ENCODE assay signal across 20 cellular contexts in the genomic region with DNA sequence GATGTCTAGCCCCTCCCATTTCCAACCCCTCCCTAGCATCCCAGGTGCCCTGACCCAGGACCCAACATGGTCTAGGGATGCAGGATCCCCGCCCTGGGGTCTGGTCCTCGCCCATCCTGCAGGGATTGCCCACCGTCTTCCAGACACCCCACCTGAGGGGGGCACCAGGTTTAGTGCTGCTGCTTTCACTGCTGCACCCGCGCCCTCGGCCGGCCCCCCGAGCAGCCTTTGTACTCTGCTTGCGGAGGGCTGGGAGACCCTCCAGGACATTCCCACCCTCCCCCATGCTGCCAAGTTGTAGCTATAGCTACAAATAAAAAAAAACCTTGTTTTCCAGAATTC. TPM values are rescaled to one million over a fixed set of nuclear protein-coding genes. Genes with fewer than 3 reads are reported as not detected.
A peak's percentile ranks its signal among the peaks of the same experiment; 100 is the strongest.
DNase-seq lines count a peak whose midpoint lies in the region; ATAC-seq and TF ChIP-seq lines count a peak whose summit lies in the region.
"Had no signal": no experiment of that assay in that cellular context is flagged by ENCODE, and none has a peak within 500 bp of the region (broad histone marks: within the 10 kb centered on the region; RNA-seq: fewer than 3 reads in every experiment).

No MANE protein-coding gene starts in this region.

- H2AFZ ChIP-seq in Karpas-422 (ENCODE audit: low read length), result no peak overlapping the region

- peak overlapping the region; percentile 84 for H3K27ac Mint-ChIP-seq in activated naive CD4-positive, alpha-beta T cell treated with anti-CD3 and anti-CD28 coated beads for 36 hours
- H3K27ac Mint-ChIP-seq in naive thymus-derived CD8-positive, alpha-beta T cell, result peak overlapping the region in 6 of 10 donors; percentile 15 to 89 (median 53)
- H3K27ac Mint-ChIP-seq: type B pancreatic cell had no signal

- intact Hi-C loops in activated naive CD4-positive, alpha-beta T cell treated with anti-CD3 and anti-CD28 coated beads for 36 hours (cut with micrococcal nuclease), result no loop called here
- intact Hi-C loops in prostate gland (cut with DNase I), result loop anchor here (10.0 kb wide), 1 partner anchor 536 kb away; a partner anchor contains a TSS

- H3K9ac ChIP-seq in Karpas-422 (ENCODE audit: low read length), result no peak overlapping the region

- H3K4me1 Mint-ChIP-seq in activated naive CD4-positive, alpha-beta T cell treated with anti-CD3 and anti-CD28 coated beads for 36 hours (ENCODE audit: low read depth), result peaks cover 13% of the 10 kb centered on the region
- H3K4me1 Mint-ChIP-seq in naive thymus-derived CD8-positive, alpha-beta T cell, result peaks cover 13 to 44% (median 26%) of the 10 kb centered on the region in 4 donors

- 71 to 89% methylated on average over 9 of the region's 9 CpGs for WGBS in upper lobe of left lung, 2 donors
- WGBS in prostate gland, result 69% methylated on average over 9 of the region's 9 CpGs

- TF ChIP-seq POLR2A in upper lobe of left lung (IDR thresholded peaks at IDR 0.05), result no peak
- TF ChIP-seq POLR2A in prostate gland (IDR thresholded peaks at IDR 0.05), result no peak

- peaks cover 5% of the 10 kb centered on the region for H3K36me3 Mint-ChIP-seq in activated naive CD4-positive, alpha-beta T cell treated with anti-CD3 and anti-CD28 coated beads for 36 hours (ENCODE audit: low read depth)
- peaks cover 0 to 65% (median 0%) of the 10 kb centered on the region in 3 donors for H3K36me3 Mint-ChIP-seq in naive thymus-derived CD8-positive, alpha-beta T cell

- CTCF ChIA-PET in activated naive CD4-positive, alpha-beta T cell treated with anti-CD3 and anti-CD28 coated beads for 36 hours (lab: Charles Lee), result interaction anchor here (1.2 kb wide), 1 partner anchor 26 kb away, joined by 3 read pairs; no protein-coding TSS in a partner anchor

- H3K79me2 ChIP-seq in Karpas-422 (ENCODE audit: low read length), result no peaks in the 10 kb centered on the region

- no peaks in the 10 kb centered on the region for H4K20me1 ChIP-seq in Karpas-422 (ENCODE audit: insufficient read depth, low read depth, low read length)

- no peaks in the 10 kb centered on the region for H3K9me3 Mint-ChIP-seq in activated naive CD4-positive, alpha-beta T cell treated with anti-CD3 and anti-CD28 coated beads for 36 hours
- no peaks in the 10 kb centered on the region for H3K9me3 Mint-ChIP-seq in naive thymus-derived CD8-positive, alpha-beta T cell
- H3K9me3 Mint-ChIP-seq: activated CD4-positive, alpha-beta memory T cell treated with anti-CD3 and anti-CD28 coated beads for 36 hours; immature natural killer cell; neural crest cell; type B pancreatic cell had no signal

- peaks cover 25 to 67% (median 52%) of the 10 kb centered on the region in 4 donors for H3K36me3 ChIP-seq in upper lobe of left lung
- peaks cover 0 to 12% of the 10 kb centered on the region in 2 donors for H3K36me3 ChIP-seq in prostate gland
- H3K36me3 ChIP-seq in Karpas-422 (ENCODE audit: insufficient read depth, low read length), result no peaks in the 10 kb centered on the region

- no peak for DNase-seq in activated naive CD4-positive, alpha-beta T cell treated with anti-CD3 and anti-CD28 coated beads for 36 hours
- DNase-seq in activated naive CD4-positive, alpha-beta T cell treated with Interleukin-2 at 50 U/mL for 16 hours, result no peak
- no peak for DNase-seq in epithelial cell of prostate (ENCODE audit: low read depth, low spot score)
- no peak for DNase-seq in naive thymus-derived CD8-positive, alpha-beta T cell
- no peak for DNase-seq in upper lobe of left lung
- DNase-seq in prostate gland (ENCODE audit: low spot score), result no peak
- no peak for DNase-seq in NCI-H524 treated with DMSO at 0.1 percent for 48 hours (lab: John Stamatoyannopoulos, UW)
- DNase-seq in Karpas-422, result no peak
- DNase-seq: activated CD4-positive, alpha-beta memory T cell treated with anti-CD3 and anti-CD28 coated beads for 36 hours; activated T-cell treated with anti-CD3 and anti-CD28 coated beads, Interleukin-2, amount 50 U/mL, for 48 hours; amygdala; DND-41; immature natural killer cell; NCI-H2081; stimulated activated CD4-positive, alpha-beta T cell treated with anti-CD3 and anti-CD28 coated beads, Interleukin-4, amount 100 ng/mL, for 1 hour; SW 1271 had no signal

- H3K27ac ChIP-seq in epithelial cell of prostate (peak overlapping the region; percentile 38), upper lobe of left lung (peak overlapping the region; percentile 12 to 81 (median 68)), prostate gland (no peak overlapping the region), Karpas-422 (ENCODE audit: low read length) (no peak overlapping the region)
- H3K27ac ChIP-seq: 22Rv1, C4-2B had no signal

- TF ChIP-seq EP300 in upper lobe of left lung (IDR thresholded peaks at IDR 0.05), result no peak

- no peak overlapping the region for H3K4me3 ChIP-seq in upper lobe of left lung
- H3K4me3 ChIP-seq in prostate gland, result no peak overlapping the region
- H3K4me3 ChIP-seq in Karpas-422 (ENCODE audit: low read length), result no peak overlapping the region

- no peak overlapping the region for H3K4me3 Mint-ChIP-seq in activated naive CD4-positive, alpha-beta T cell treated with anti-CD3 and anti-CD28 coated beads for 36 hours
- no peak overlapping the region for H3K4me3 Mint-ChIP-seq in naive thymus-derived CD8-positive, alpha-beta T cell
- H3K4me3 Mint-ChIP-seq: activated CD4-positive, alpha-beta memory T cell treated with anti-CD3 and anti-CD28 coated beads for 36 hours; immature natural killer cell; neural crest cell; type B pancreatic cell had no signal

- TF ChIP-seq CTCF in upper lobe of left lung (IDR thresholded peaks at IDR 0.05) (no peak), prostate gland (IDR thresholded peaks at IDR 0.05) (no peak)

- H3K4me2 ChIP-seq in Karpas-422 (ENCODE audit: low read depth, low read length, poor library complexity, severe bottlenecking), result no peak overlapping the region

- no peaks in the 10 kb centered on the region for H3K27me3 Mint-ChIP-seq in activated naive CD4-positive, alpha-beta T cell treated with anti-CD3 and anti-CD28 coated beads for 36 hours (ENCODE audit: low read depth)
- H3K27me3 Mint-ChIP-seq in naive thymus-derived CD8-positive, alpha-beta T cell, result no peaks in the 10 kb centered on the region
- H3K27me3 Mint-ChIP-seq: activated CD4-positive, alpha-beta memory T cell treated with anti-CD3 and anti-CD28 coated beads for 36 hours; type B pancreatic cell had no signal

- H3K27me3 ChIP-seq in upper lobe of left lung (no peaks in the 10 kb centered on the region), prostate gland (replicated peaks; ENCODE audit: insufficient read depth) (no peaks in the 10 kb centered on the region), Karpas-422 (ENCODE audit: low read length) (no peaks in the 10 kb centered on the region)

- POLR2A ChIA-PET in naive thymus-derived CD8-positive, alpha-beta T cell (lab: Charles Lee), result interaction anchor here (0.6 to 11.9 kb wide), 5 partner anchors 9 to 28 kb away, joined by 3 to 91 read pairs (median 5); a partner anchor contains a TSS

- no peaks in the 10 kb centered on the region for H3K9me3 ChIP-seq in upper lobe of left lung
- no peaks in the 10 kb centered on the region for H3K9me3 ChIP-seq in prostate gland
- no peaks in the 10 kb centered on the region for H3K9me3 ChIP-seq in Karpas-422 (ENCODE audit: low read length)

- no peaks in the 10 kb centered on the region for H3K9me2 ChIP-seq in Karpas-422 (replicated peaks; ENCODE audit: insufficient read depth, low read length)

- ATAC-seq in naive thymus-derived CD8-positive, alpha-beta T cell, result no peak
- no peak for ATAC-seq in upper lobe of left lung (ENCODE audit: low FRiP score in 2 of 2)

- peaks cover 57 to 96% (median 71%) of the 10 kb centered on the region in 4 donors for H3K4me1 ChIP-seq in upper lobe of left lung
- no peaks in the 10 kb centered on the region for H3K4me1 ChIP-seq in prostate gland (replicated peaks)
- no peaks in the 10 kb centered on the region for H3K4me1 ChIP-seq in Karpas-422 (ENCODE audit: low read length)

RNA-seq across cellular contexts. Expression of a gene that starts 9.6 kb away (rescaled TPM):
- total RNA-seq in activated naive CD4-positive, alpha-beta T cell treated with anti-CD3 and anti-CD28 coated beads for 36 hours, result 10 to 100 TPM; 75.1 to 81.5 TPM
- 100 to 1,000 TPM; 138 to 151 TPM for total RNA-seq in naive thymus-derived CD8-positive, alpha-beta T cell
- 100 to 1,000 TPM in 1 of 3 donors, 10 to 100 TPM in 2; 58.6 to 142 (median 82.6) TPM for polyA plus RNA-seq in naive thymus-derived CD8-positive, alpha-beta T cell
- 100 to 1,000 TPM in 5 of 6 donors, 10 to 100 TPM in 1; 44.6 to 345 (median 222) TPM for total RNA-seq in upper lobe of left lung
- 100 to 1,000 TPM in 1 of 2 donors, 10 to 100 TPM in 1; 55.8 to 256 TPM for total RNA-seq in prostate gland
- total RNA-seq in Karpas-422 (2014; rRNA removed; shearing (Covaris generic); ENCODE audit: low replicate concordance), result 9.2 and 12.0 TPM in 2 replicates

RNA-seq across cellular contexts. Expression of a gene that starts 17.9 kb away (rescaled TPM):
- 1 to 10 TPM; 1.0 to 1.3 TPM for total RNA-seq in activated naive CD4-positive, alpha-beta T cell treated with anti-CD3 and anti-CD28 coated beads for 36 hours
- 10 to 100 TPM; 44.8 to 44.9 TPM for total RNA-seq in naive thymus-derived CD8-positive, alpha-beta T cell
- 10 to 100 TPM; 10.1 to 37.1 (median 16.2) TPM for polyA plus RNA-seq in naive thymus-derived CD8-positive, alpha-beta T cell
- total RNA-seq in upper lobe of left lung, result 10 to 100 TPM in 4 of 6 donors, 1 to 10 TPM in 2; 5.3 to 18.9 (median 13.0) TPM
- 10 to 100 TPM; 10.5 to 15.7 TPM for total RNA-seq in prostate gland
- not detected in 2 replicates for total RNA-seq in Karpas-422 (2014; rRNA removed; shearing (Covaris generic); ENCODE audit: low replicate concordance)
- total RNA-seq: neural crest cell had no signal

RNA-seq across cellular contexts. Expression of a gene that starts 28.2 kb away (rescaled TPM):
- 1 to 10 TPM; 1.5 to 1.7 TPM for total RNA-seq in activated naive CD4-positive, alpha-beta T cell treated with anti-CD3 and anti-CD28 coated beads for 36 hours
- 1 to 10 TPM in 1 of 2 experiments, under 1 TPM in 1; 0.78 to 1.2 TPM for total RNA-seq in naive thymus-derived CD8-positive, alpha-beta T cell
- 1 to 10 TPM in 1 of 3 donors, under 1 TPM in 2; 0.44 to 1.1 (median 0.54) TPM for polyA plus RNA-seq in naive thymus-derived CD8-positive, alpha-beta T cell
- 1 to 10 TPM in 1 of 6 donors, under 1 TPM in 4, not detected in 1; 0.59 to 5.7 (median 0.67) TPM for total RNA-seq in upper lobe of left lung
- 1 to 10 TPM in 1 of 2 donors, under 1 TPM in 1; 0.32 to 1.2 TPM for total RNA-seq in prostate gland
- total RNA-seq in Karpas-422 (2014; rRNA removed; shearing (Covaris generic); ENCODE audit: low replicate concordance), result 0.11 TPM in 1 of 2 replicates, not detected in the other

RNA-seq across cellular contexts. Expression of a gene that starts 52.5 kb away (rescaled TPM):
- not detected for total RNA-seq in activated naive CD4-positive, alpha-beta T cell treated with anti-CD3 and anti-CD28 coated beads for 36 hours
- total RNA-seq in naive thymus-derived CD8-positive, alpha-beta T cell, result 1 to 10 TPM in 1 of 2 experiments, under 1 TPM in 1; 0.96 to 1.0 TPM
- polyA plus RNA-seq in naive thymus-derived CD8-positive, alpha-beta T cell, result under 1 TPM in 1 of 3 donors, not detected in 2; 0.23 TPM
- total RNA-seq in upper lobe of left lung (1 to 10 TPM in 2 of 6 donors, under 1 TPM in 1, not detected in 3; 0.83 to 3.1 (median 1.2) TPM), prostate gland (not detected)
- total RNA-seq in Karpas-422 (2014; rRNA removed; shearing (Covaris generic); ENCODE audit: low replicate concordance), result not detected in 2 replicates
- total RNA-seq: activated CD4-positive, alpha-beta memory T cell treated with anti-CD3 and anti-CD28 coated beads for 36 hours; neural crest cell had no signal
- polyA plus RNA-seq: immature natural killer cell had no signal

Comparison
In these comparisons a context has a peak if more than half of its experiments do, and no peak if none do; other contexts are left out.
1. H3K27ac ChIP-seq: peak in epithelial cell of prostate (single experiment) and upper lobe of left lung (4 of 4); none in prostate gland (0 of 2) and Karpas-422 (single experiment).